ENCODE assay signal across 8 cellular contexts in the genomic region with DNA sequence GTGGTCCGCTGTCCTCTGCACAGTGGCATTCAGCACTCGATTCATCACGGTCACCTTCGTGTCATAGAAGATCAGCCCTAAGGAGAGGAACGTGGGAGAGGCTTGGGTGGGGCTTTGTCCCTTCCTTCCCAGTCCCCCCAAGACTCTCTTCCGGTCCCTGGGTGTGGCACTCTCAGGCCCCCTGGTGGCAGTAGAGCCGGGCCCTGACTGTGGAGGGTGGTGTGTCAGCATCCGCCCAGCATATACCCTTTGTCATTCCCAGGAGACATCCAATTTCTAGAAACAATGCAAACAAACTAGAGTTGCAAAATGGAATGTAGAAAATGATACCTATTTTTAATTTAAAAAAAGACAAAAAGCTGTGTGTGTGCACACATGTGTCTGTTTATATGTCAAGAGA. TPM values are rescaled to one million over a fixed set of nuclear protein-coding genes. Genes with fewer than 3 reads are reported as not detected.
DNase-seq lines count a peak whose midpoint lies in the region; ATAC-seq and TF ChIP-seq lines count a peak whose summit lies in the region.

No MANE protein-coding gene starts in this region.

- peak overlapping the region; percentile 53 for H3K27ac Mint-ChIP-seq in type B pancreatic cell

- H3K9me3 Mint-ChIP-seq in type B pancreatic cell: no peaks in the 10 kb centered on the region

- DNase-seq in AG10803 (ENCODE audit: low read depth) (peak; percentile 52), HFF-Myc (ENCODE audit: extremely low read depth, low read depth) (no peak), cardiac septum (ENCODE audit: low spot score) (peak; percentile 66), type B pancreatic cell (ENCODE audit: extremely low spot score, unreplicated experiment) (no peak), gastrocnemius medialis (no peak), T1000 (lab: John Stamatoyannopoulos, UW) (no peak)
- peak; percentile 15 to 19 for DNase-seq in activated CD4-positive, alpha-beta T cell treated with anti-CD3 and anti-CD28 coated beads, Interleukin-2, amount 50 U/mL, for 4 hours

- H3K27ac ChIP-seq in gastrocnemius medialis: no peak overlapping the region

- H3K4me3 ChIP-seq in AG10803 (ENCODE audit: low read length) (no peak overlapping the region), HFF-Myc (replicated peaks; ENCODE audit: low read depth, low read length) (no peak overlapping the region), gastrocnemius medialis (no peak overlapping the region)

- TF ChIP-seq CTCF in AG10803 (conservative IDR thresholded peaks at IDR 0.05; ENCODE audit: low read length) (peak; percentile 60), HFF-Myc (IDR thresholded peaks at IDR 0.05; ENCODE audit: low read depth, low read length, missing control alignments) (peak; percentile 63), type B pancreatic cell (conservative IDR thresholded peaks at IDR 0.05) (peak; percentile 56), gastrocnemius medialis (IDR thresholded peaks at IDR 0.05 in 4 of 5, conservative IDR thresholded peaks at IDR 0.05 in 1 of 5) (peak in 1 of 5 experiments; percentile 31)

- in situ Hi-C loops in gastrocnemius medialis (cut with MboI; ENCODE audit: low sequenced_read_pairs in 4 of 4): no loop called here

- H3K27me3 Mint-ChIP-seq in type B pancreatic cell: no peaks in the 10 kb centered on the region

- peaks cover 0 to 66% of the 10 kb centered on the region in 2 donors for H3K36me3 ChIP-seq in gastrocnemius medialis

- no peaks in the 10 kb centered on the region for H3K27me3 ChIP-seq in gastrocnemius medialis

- TF ChIP-seq POLR2A in gastrocnemius medialis (IDR thresholded peaks at IDR 0.05): no peak

- peaks cover 14% of the 10 kb centered on the region for H3K36me3 Mint-ChIP-seq in type B pancreatic cell

- ATAC-seq in gastrocnemius medialis: no peak
- no peak for ATAC-seq in GM21360 (IDR thresholded peaks at IDR 0.05; ENCODE audit: unreplicated experiment)

- intact Hi-C loops in cardiac septum (cut with DNase I): no loop called here
- intact Hi-C loops in gastrocnemius medialis (cut with DNase I; ENCODE audit: low total_unique reads): no loop called here

- H3K4me3 Mint-ChIP-seq in type B pancreatic cell: no peak overlapping the region

- no peaks in the 10 kb centered on the region for H3K4me1 ChIP-seq in gastrocnemius medialis

- H3K4me1 Mint-ChIP-seq in type B pancreatic cell (ENCODE audit: unreplicated experiment): no peaks in the 10 kb centered on the region

- H3K9me3 ChIP-seq in gastrocnemius medialis: no peaks in the 10 kb centered on the region

RNA-seq across cellular contexts. Expression of gene TRAFD1, which starts 45.0 kb away (rescaled TPM):
- total RNA-seq in cardiac septum: 32.3 TPM
- total RNA-seq in type B pancreatic cell (ENCODE audit: low replicate concordance): 38.3 and 40.4 TPM in 2 replicates
- 10 to 100 TPM in 3 of 4 donors, 1 to 10 TPM in 1; 8.9 to 17.7 (median 14.5) TPM for total RNA-seq in gastrocnemius medialis

Comparison
In these comparisons a context has a peak if more than half of its experiments do, and no peak if none do; other contexts are left out.
1. DNase-seq: peak in AG10803 (single experiment), activated CD4-positive, alpha-beta T cell treated with anti-CD3 and anti-CD28 coated beads, Interleukin-2, amount 50 U/mL, for 4 hours (2 of 2) and cardiac septum (single experiment); none in HFF-Myc (single experiment), type B pancreatic cell (single experiment), gastrocnemius medialis (0 of 2) and T1000 (single experiment).